Comparison of ENCODE assay signal across 1 cellular context in genomic region chr9:14903040-14903439, GRCh38.
TF ChIP-seq lines count a peak whose summit lies in the region.

No MANE protein-coding gene starts in this region.

TF ChIP-seq in GM23338, 12 proteins besides CTCF, POLR2A, EP300 and RAD21 (continued from another document):
- no peak for TF ChIP-seq ZNF462 (CRISPR knock-in tag; IDR thresholded peaks at IDR 0.05)
- TF ChIP-seq STAT1 (IDR thresholded peaks at IDR 0.05; ENCODE audit: unreplicated experiment), result no peak
- TF ChIP-seq POLR2AphosphoS5 (IDR thresholded peaks at IDR 0.05; ENCODE audit: low read depth), result no peak
- TF ChIP-seq REST (IDR thresholded peaks at IDR 0.05; ENCODE audit: unreplicated experiment), result no peak
- TF ChIP-seq NANOG (IDR thresholded peaks at IDR 0.05; ENCODE audit: borderline replicate concordance), result no peak
- TF ChIP-seq ZNF114 (CRISPR knock-in tag; IDR thresholded peaks at IDR 0.05), result no peak
